In genomic region chr6:14661188-14661587, GRCh38 we compare ENCODE assay signal across 10 cellular contexts.
A peak's percentile ranks its signal among the peaks of the same experiment; 100 is the strongest.
DNase-seq lines count a peak whose midpoint lies in the region; ATAC-seq and TF ChIP-seq lines count a peak whose summit lies in the region.
"Had no signal": no experiment of that assay in that cellular context is flagged by ENCODE, and none has a peak within 500 bp of the region (broad histone marks: within the 10 kb centered on the region; RNA-seq: fewer than 3 reads in every experiment).

No MANE protein-coding gene starts in this region.

- no peak for TF ChIP-seq CTCF in mammary epithelial cell (conservative IDR thresholded peaks at IDR 0.05 in 1 of 2, IDR thresholded peaks at IDR 0.05 in 1 of 2; ENCODE audit: extremely low read depth in 1 of 2, insufficient read depth in 1 of 2, low read depth in 1 of 2, low read length in 2 of 2)
- TF ChIP-seq CTCF in breast epithelium (IDR thresholded peaks at IDR 0.05): no peak
- no peak for TF ChIP-seq CTCF in PC-9 (conservative IDR thresholded peaks at IDR 0.05)
- no peak for TF ChIP-seq CTCF in endodermal cell (conservative IDR thresholded peaks at IDR 0.05)

- H3K79me2 ChIP-seq in mammary epithelial cell (ENCODE audit: insufficient read depth, low read length) (no peaks in the 10 kb centered on the region), PC-9 (ENCODE audit: low read depth) (no peaks in the 10 kb centered on the region)

- H3K4me2 ChIP-seq in mammary epithelial cell (ENCODE audit: insufficient read depth, low read depth, low read length) (no peak overlapping the region), PC-9 (peak overlapping the region; percentile 33; the same call in 1 of the 2 replicates)

- no peak overlapping the region for H3K27ac ChIP-seq in mammary epithelial cell (ENCODE audit: insufficient read depth, low read depth, low read length)
- no peak overlapping the region for H3K27ac ChIP-seq in breast epithelium
- H3K27ac ChIP-seq in PC-9: no peak overlapping the region
- H3K27ac ChIP-seq in thymus (ENCODE audit: low read depth): peak overlapping the region; percentile 46
- no peak overlapping the region for H3K27ac ChIP-seq in endodermal cell (ENCODE audit: low read depth, low read length)
- H3K27ac ChIP-seq: C4-2B, SJSA1 had no signal

- TF ChIP-seq POLR2A in breast epithelium (IDR thresholded peaks at IDR 0.05): no peak

- peaks cover 11 to 18% of the 10 kb centered on the region in 2 donors for H3K4me1 Mint-ChIP-seq in effector memory CD8-positive, alpha-beta T cell (ENCODE audit: low read depth in 2 of 2)
- peaks cover 24% of the 10 kb centered on the region for H3K4me1 Mint-ChIP-seq in endodermal cell

- no TSS peak for BruUV-seq in mammary epithelial cell (replicated peaks; lab: Mats Ljungman, UMichigan)
- no TSS peak for BruUV-seq in PC-9 (replicated peaks; lab: Mats Ljungman, UMichigan)

- peaks cover 5% of the 10 kb centered on the region for H3K36me3 Mint-ChIP-seq in effector memory CD8-positive, alpha-beta T cell (ENCODE audit: insufficient read depth)
- H3K36me3 Mint-ChIP-seq in endodermal cell (ENCODE audit: low read depth): no peaks in the 10 kb centered on the region

- no peak overlapping the region for H3K4me3 Mint-ChIP-seq in effector memory CD8-positive, alpha-beta T cell
- H3K4me3 Mint-ChIP-seq in endodermal cell: no peak overlapping the region

- H3K9ac ChIP-seq in mammary epithelial cell (ENCODE audit: insufficient read depth, low read length) (no peak overlapping the region), endodermal cell (ENCODE audit: extremely low read depth, low read length, poor library complexity, severe bottlenecking) (no peak overlapping the region)

- peak; percentile 60 for ATAC-seq in effector memory CD8-positive, alpha-beta T cell (replicated peaks)
- ATAC-seq in GM18870 (IDR thresholded peaks at IDR 0.05; ENCODE audit: unreplicated experiment): no peak

- DNase-seq in mammary epithelial cell: peak; percentile 25
- DNase-seq in breast epithelium (ENCODE audit: low spot score in 2 of 2): no peak
- DNase-seq in PC-9: peak in 1 of 2 experiments; percentile 41
- no peak for DNase-seq in effector memory CD8-positive, alpha-beta T cell
- no peak for DNase-seq in iPS-NIHi7 (ENCODE audit: extremely low spot score)
- DNase-seq in endodermal cell: no peak

- H3K4me1 ChIP-seq in mammary epithelial cell (ENCODE audit: insufficient read depth, low read length) (peaks cover 21% of the 10 kb centered on the region), breast epithelium (no peaks in the 10 kb centered on the region), PC-9 (replicated peaks; ENCODE audit: insufficient read depth) (peaks cover 48% of the 10 kb centered on the region), thymus (ENCODE audit: control insufficient read depth, insufficient read depth, low read length) (peaks cover 69% of the 10 kb centered on the region), endodermal cell (ENCODE audit: control insufficient read depth, insufficient read depth, low read length) (peaks cover 13% of the 10 kb centered on the region)

- H2AFZ ChIP-seq in mammary epithelial cell (ENCODE audit: low read depth, low read length): no peak overlapping the region
- no peak overlapping the region for H2AFZ ChIP-seq in PC-9

- H3K4me3 ChIP-seq in mammary epithelial cell (replicated peaks in 1 of 3; ENCODE audit: insufficient read depth in 1 of 3, low read depth in 2 of 3, low read length in 3 of 3) (no peak overlapping the region), breast epithelium (no peak overlapping the region), PC-9 (no peak overlapping the region), thymus (ENCODE audit: low read length) (no peak overlapping the region), endodermal cell (ENCODE audit: low read length) (no peak overlapping the region)
- H3K4me3 ChIP-seq: SJSA1 had no signal

- H3K9me2 ChIP-seq in PC-9 (ENCODE audit: insufficient read depth): no peaks in the 10 kb centered on the region

- H3K9me3 ChIP-seq in mammary epithelial cell (replicated peaks; ENCODE audit: insufficient read depth, low read length) (no peaks in the 10 kb centered on the region), breast epithelium (no peaks in the 10 kb centered on the region), PC-9 (ENCODE audit: insufficient read depth, low read depth) (no peaks in the 10 kb centered on the region), thymus (ENCODE audit: control insufficient read depth) (no peaks in the 10 kb centered on the region), endodermal cell (ENCODE audit: control insufficient read depth, low read length) (no peaks in the 10 kb centered on the region)
- H3K9me3 ChIP-seq: SJSA1 had no signal

- H3K27ac Mint-ChIP-seq in effector memory CD8-positive, alpha-beta T cell: no peak overlapping the region
- no peak overlapping the region for H3K27ac Mint-ChIP-seq in endodermal cell

- WGBS in mammary epithelial cell (ENCODE audit: low coverage, missing lambda C conversion rate): 85% methylated on average over 4 of the region's 5 CpGs
- 55% methylated on average over 5 of the region's 5 CpGs for WGBS in thymus
- 80 to 92% methylated on average over 5 of the region's 5 CpGs for WGBS in endodermal cell (ENCODE audit: insufficient coverage in 1 of 2, insufficient read length in 1 of 2), 2 experiments

- POLR2A ChIA-PET in PC-9 (lab: Charles Lee; ENCODE audit: unreplicated experiment): no interaction called here

- CTCF ChIA-PET in mammary epithelial cell (lab: Charles Lee; ENCODE audit: low non-redundant PET): no interaction called here
- CTCF ChIA-PET in PC-9 (lab: Charles Lee): no interaction called here

- H3K9me3 Mint-ChIP-seq in effector memory CD8-positive, alpha-beta T cell: no peaks in the 10 kb centered on the region
- no peaks in the 10 kb centered on the region for H3K9me3 Mint-ChIP-seq in endodermal cell

- H3K36me3 ChIP-seq in mammary epithelial cell (ENCODE audit: insufficient read depth, low read length): no peaks in the 10 kb centered on the region
- H3K36me3 ChIP-seq in breast epithelium: no peaks in the 10 kb centered on the region
- no peaks in the 10 kb centered on the region for H3K36me3 ChIP-seq in PC-9 (ENCODE audit: low read depth)
- no peaks in the 10 kb centered on the region for H3K36me3 ChIP-seq in thymus (ENCODE audit: control insufficient read depth, insufficient read depth)
- no peaks in the 10 kb centered on the region for H3K36me3 ChIP-seq in endodermal cell (ENCODE audit: control insufficient read depth, insufficient read depth, low read length)
- H3K36me3 ChIP-seq: SJSA1 had no signal

- dilution Hi-C loops in mammary epithelial cell (cut with HindIII; ENCODE audit: low sequenced_read_pairs): no loop called here

- peaks cover 20% of the 10 kb centered on the region; the same call in 1 of the 2 replicates for H3F3A ChIP-seq in PC-9 (ENCODE audit: insufficient read depth, low read depth)

- in situ Hi-C loops in mammary epithelial cell (cut with MboI; ENCODE audit: low sequenced_read_pairs in 2 of 2): no loop called here

- no peaks in the 10 kb centered on the region for H4K20me1 ChIP-seq in mammary epithelial cell (ENCODE audit: insufficient read depth, low read length)
- no peaks in the 10 kb centered on the region for H4K20me1 ChIP-seq in PC-9 (ENCODE audit: insufficient read depth)

- H3K27me3 ChIP-seq in mammary epithelial cell (ENCODE audit: insufficient read depth, low read length): peaks cover 2% of the 10 kb centered on the region
- H3K27me3 ChIP-seq in breast epithelium: no peaks in the 10 kb centered on the region
- no peaks in the 10 kb centered on the region for H3K27me3 ChIP-seq in PC-9 (ENCODE audit: insufficient read depth, low read depth)
- no peaks in the 10 kb centered on the region for H3K27me3 ChIP-seq in thymus (ENCODE audit: control insufficient read depth, insufficient read depth)
- H3K27me3 ChIP-seq in endodermal cell (ENCODE audit: control insufficient read depth, insufficient read depth, low read length, poor library complexity, severe bottlenecking): peaks cover 42% of the 10 kb centered on the region
- H3K27me3 ChIP-seq: SJSA1 had no signal

- H3K27me3 Mint-ChIP-seq in effector memory CD8-positive, alpha-beta T cell: peaks cover 13 to 15% of the 10 kb centered on the region in 2 donors
- H3K27me3 Mint-ChIP-seq in endodermal cell (ENCODE audit: insufficient read depth): peaks cover 41% of the 10 kb centered on the region

- intact Hi-C loops in mammary epithelial cell (cut with micrococcal nuclease): no loop called here
- intact Hi-C loops in breast epithelium (cut with DNase I; ENCODE audit: low total_unique reads): no loop called here
- intact Hi-C loops in PC-9 (cut with micrococcal nuclease; ENCODE audit: unreplicated experiment): no loop called here
